ENCODE assay signal across 11 cellular contexts in genomic region chr3:119301001-119301400, GRCh38. TPM values are rescaled to one million over a fixed set of nuclear protein-coding genes. Genes with fewer than 3 reads are reported as not detected.
DNase-seq lines count a peak whose midpoint lies in the region; ATAC-seq, FAIRE-seq and TF ChIP-seq lines count a peak whose summit lies in the region.
"Had no signal": no experiment of that assay in that cellular context is flagged by ENCODE, and none has a peak within 500 bp of the region (broad histone marks: within the 10 kb centered on the region; RNA-seq: fewer than 3 reads in every experiment).

No MANE protein-coding gene starts in this region.

- H2AFZ ChIP-seq in HepG2 (ENCODE audit: low read length) = no peak overlapping the region

- no peaks in the 10 kb centered on the region for H3K79me2 ChIP-seq in HepG2 (ENCODE audit: insufficient read depth, low read length)

- no peak for TF ChIP-seq RAD21 in HepG2 (CRISPR knock-in tag; IDR thresholded peaks at IDR 0.05)

- CTCF ChIA-PET in HepG2 (lab: Yijun Ruan, JAX; ENCODE audit: low intra/inter-chr PET ratio, low total read pairs) = no interaction called here

- H3K4me3 ChIP-seq in right lobe of liver (no peak overlapping the region), HepG2 (replicated peaks in 1 of 3; ENCODE audit: insufficient read depth in 1 of 3, low read depth in 2 of 3, low read length in 3 of 3) (no peak overlapping the region), breast epithelium (peak overlapping the region in 1 of 3 donors; percentile 33), left lung (no peak overlapping the region), upper lobe of left lung (no peak overlapping the region)

- TF ChIP-seq POLR2A in right lobe of liver (IDR thresholded peaks at IDR 0.05) (no peak), HepG2 (IDR thresholded peaks at IDR 0.05; ENCODE audit: insufficient read depth in 1 of 2, low read depth in 2 of 2, low read length in 2 of 2) (no peak), breast epithelium (IDR thresholded peaks at IDR 0.05) (no peak), upper lobe of left lung (IDR thresholded peaks at IDR 0.05) (peak in 1 of 4 donors; percentile 16)

- TF ChIP-seq EP300 in HepG2 (IDR thresholded peaks at IDR 0.05; ENCODE audit: low read depth in 2 of 2, low read length in 2 of 2) = no peak
- no peak for TF ChIP-seq EP300 in HepG2 (CRISPR knock-in tag; IDR thresholded peaks at IDR 0.05; ENCODE audit: borderline replicate concordance)
- no peak for TF ChIP-seq EP300 in upper lobe of left lung (IDR thresholded peaks at IDR 0.05)

- DNase-seq in right lobe of liver (no peak), HepG2 (ENCODE audit: low spot score) (no peak), breast epithelium (ENCODE audit: low spot score in 2 of 2) (peak in 1 of 2 donors; percentile 57), left lung (no peak), upper lobe of left lung (no peak)
- DNase-seq in stimulated activated CD4-positive, alpha-beta T cell treated with anti-CD3 and anti-CD28 coated beads, Interleukin-4, amount 100 ng/mL, for 24 hours = no peak
- DNase-seq: DND-41, NCI-H510A treated with DMSO at 0.1 percent for 48 hours had no signal

- no peak for TF ChIP-seq CTCF in right lobe of liver (IDR thresholded peaks at IDR 0.05)
- TF ChIP-seq CTCF in HepG2 (CRISPR knock-in tag; IDR thresholded peaks at IDR 0.05) = no peak
- TF ChIP-seq CTCF in breast epithelium (IDR thresholded peaks at IDR 0.05) = no peak
- no peak for TF ChIP-seq CTCF in left lung (IDR thresholded peaks at IDR 0.05)
- no peak for TF ChIP-seq CTCF in upper lobe of left lung (IDR thresholded peaks at IDR 0.05)

- peak; percentile 24 to 61 (median 54) for ATAC-seq in right lobe of liver
- ATAC-seq in HepG2 = no peak
- peak; percentile 22 for ATAC-seq in left lung
- ATAC-seq in upper lobe of left lung (ENCODE audit: low FRiP score in 2 of 2) = peak in 1 of 2 donors; percentile 69
- no peak for ATAC-seq in HG02678 (IDR thresholded peaks at IDR 0.05; ENCODE audit: unreplicated experiment)
- ATAC-seq in HG03565 (IDR thresholded peaks at IDR 0.05; ENCODE audit: unreplicated experiment) = no peak

- intact Hi-C loops in right lobe of liver (cut with DNase I) (no loop called here), HepG2 (cut with micrococcal nuclease; ENCODE audit: unreplicated experiment) (no loop called here), breast epithelium (cut with DNase I; ENCODE audit: low total_unique reads) (no loop called here), left lung (cut with DNase I) (no loop called here)

- no peak overlapping the region for H3K9ac ChIP-seq in HepG2 (ENCODE audit: insufficient read depth, low read depth, low read length)

- no peaks in the 10 kb centered on the region for H4K20me1 ChIP-seq in HepG2 (ENCODE audit: insufficient read depth, low read length)

- no peak overlapping the region for H3K4me2 ChIP-seq in HepG2 (ENCODE audit: low read depth, low read length)

- H3K36me3 ChIP-seq in right lobe of liver = no peaks in the 10 kb centered on the region
- H3K36me3 ChIP-seq in HepG2 (replicated peaks in 1 of 2; ENCODE audit: control insufficient read depth in 1 of 2, insufficient read depth in 2 of 2, low read length in 2 of 2) = no peaks in the 10 kb centered on the region
- H3K36me3 ChIP-seq in breast epithelium = no peaks in the 10 kb centered on the region
- peaks cover 0 to 13% of the 10 kb centered on the region in 2 donors for H3K36me3 ChIP-seq in left lung
- H3K36me3 ChIP-seq in upper lobe of left lung = peaks cover 0 to 25% (median 0%) of the 10 kb centered on the region in 4 donors

- peak overlapping the region in 1 of 3 donors; percentile 43 for H3K27ac ChIP-seq in right lobe of liver
- no peak overlapping the region for H3K27ac ChIP-seq in HepG2 (ENCODE audit: extremely low read length, insufficient read depth, low read length)
- peak overlapping the region; percentile 70 to 85 for H3K27ac ChIP-seq in breast epithelium
- peak overlapping the region in 1 of 2 donors; percentile 73 for H3K27ac ChIP-seq in left lung
- H3K27ac ChIP-seq in upper lobe of left lung = peak overlapping the region; percentile 54 to 98 (median 61)

- H3K27me3 ChIP-seq in right lobe of liver (no peaks in the 10 kb centered on the region), HepG2 (ENCODE audit: control insufficient read depth in 1 of 2, insufficient read depth in 2 of 2, low read length in 2 of 2) (peaks cover 0 to 16% of the 10 kb centered on the region in 2 experiments; a peak in 2 of 5 replicates), breast epithelium (no peaks in the 10 kb centered on the region), left lung (no peaks in the 10 kb centered on the region), upper lobe of left lung (no peaks in the 10 kb centered on the region)

- FAIRE-seq in HepG2 (lab: Jason Lieb, UNC) = no peak
- FAIRE-seq: urothelium cell line had no signal

- WGBS in right lobe of liver (ENCODE audit: insufficient coverage, low coverage, low lambda C conversion rate, missing lambda C conversion rate) = 69% methylated on average over 3 of the region's 5 CpGs
- 46% methylated on average over 4 of the region's 5 CpGs for WGBS in HepG2 (ENCODE audit: low lambda C conversion rate)
- 41 to 69% methylated on average over 5 of the region's 5 CpGs for WGBS in upper lobe of left lung, 2 donors

- POLR2A ChIA-PET in HepG2 (lab: Yijun Ruan, JAX) = no interaction called here

- no peaks in the 10 kb centered on the region for H3K4me1 ChIP-seq in right lobe of liver
- no peaks in the 10 kb centered on the region for H3K4me1 ChIP-seq in HepG2 (ENCODE audit: insufficient read depth, low read length)
- H3K4me1 ChIP-seq in breast epithelium = peaks cover 0 to 3% of the 10 kb centered on the region in 2 donors
- peaks cover 58 to 100% of the 10 kb centered on the region in 2 donors for H3K4me1 ChIP-seq in left lung
- peaks cover 82 to 98% (median 91%) of the 10 kb centered on the region in 4 donors for H3K4me1 ChIP-seq in upper lobe of left lung

- H3K9me3 ChIP-seq in right lobe of liver = no peaks in the 10 kb centered on the region
- no peaks in the 10 kb centered on the region for H3K9me3 ChIP-seq in HepG2 (ENCODE audit: low read length)
- no peaks in the 10 kb centered on the region for H3K9me3 ChIP-seq in breast epithelium
- no peaks in the 10 kb centered on the region for H3K9me3 ChIP-seq in left lung
- no peaks in the 10 kb centered on the region for H3K9me3 ChIP-seq in upper lobe of left lung

- BruUV-seq in HepG2 (replicated peaks; lab: Mats Ljungman, UMichigan) = no TSS peak

- in situ Hi-C loops in HepG2 (cut with HindIII; ENCODE audit: extremely low pct_ligation_motif_present, low pct_unique_long_range_greater_than_20kb) = no loop called here

TF ChIP-seq in HepG2, 621 proteins besides CTCF, POLR2A, EP300 and RAD21 (continues in another document):
- TF ChIP-seq ZXDC (CRISPR knock-in tag; IDR thresholded peaks at IDR 0.05) = no peak
- no peak for TF ChIP-seq ESRRA (CRISPR knock-in tag; IDR thresholded peaks at IDR 0.05; ENCODE audit: low read depth)
- TF ChIP-seq REPIN1 (CRISPR knock-in tag; IDR thresholded peaks at IDR 0.05; ENCODE audit: borderline replicate concordance, low read depth) = no peak

RNA-seq across cellular contexts. Expression of gene ARHGAP31, which starts 6.8 kb away (rescaled TPM):
- total RNA-seq in right lobe of liver (1 to 10 TPM; 1.6 to 8.7 (median 4.9) TPM), HepG2 (2016; rRNA removed; fragmentation: Illumina TruSeq; extraction: Trizol) (not detected in 2 replicates), breast epithelium (10 to 100 TPM; 11.6 to 19.3 (median 18.2) TPM), left lung (10 to 100 TPM; 61.8 to 70.3 TPM), upper lobe of left lung (10 to 100 TPM; 47.1 to 91.0 (median 66.2) TPM)
- not detected in 2 replicates for total RNA-seq in HepG2 (2016; cell fraction: cytosol; rRNA removed; fragmentation: Illumina TruSeq; extraction: Trizol; ENCODE audit: low read depth)
- total RNA-seq in HepG2 (2016; cell fraction: insoluble cytoplasmic fraction; rRNA removed; fragmentation: Illumina TruSeq; extraction: Trizol) = not detected in 2 replicates
- total RNA-seq in HepG2 (2016; cell fraction: membrane; rRNA removed; fragmentation: Illumina TruSeq; extraction: Trizol) = not detected in 2 replicates
- total RNA-seq in HepG2 (2016; cell fraction: nucleus; rRNA removed; fragmentation: Illumina TruSeq; extraction: Trizol) = not detected in 2 replicates
- not detected in 2 replicates for polyA plus RNA-seq in HepG2 (2011; rRNA removed)
- under 0.01 TPM in 1 of 2 replicates, not detected in the other for polyA plus RNA-seq in HepG2 (2011; cell fraction: cytosol; rRNA removed)
- not detected in 2 replicates for polyA plus RNA-seq in HepG2 (2011; cell fraction: nucleus; rRNA removed)
- polyA plus RNA-seq in HepG2 (2012) = 0.04 and 0.09 TPM in 2 replicates
- not detected in 2 replicates for polyA plus RNA-seq in HepG2 (2016; cell fraction: cytosol; fragmentation: Illumina TruSeq; extraction: Trizol; ENCODE audit: low read depth)
- not detected in 2 replicates for polyA plus RNA-seq in HepG2 (2016; cell fraction: insoluble cytoplasmic fraction; fragmentation: Illumina TruSeq; extraction: Trizol; ENCODE audit: low read depth)
- not detected in 2 replicates for polyA plus RNA-seq in HepG2 (2016; cell fraction: membrane; fragmentation: Illumina TruSeq; extraction: Trizol; ENCODE audit: low read depth)
- not detected in 2 replicates for polyA plus RNA-seq in HepG2 (2016; cell fraction: nucleus; fragmentation: Illumina TruSeq; extraction: Trizol; ENCODE audit: insufficient read depth, low read depth)
- 0.12 TPM in 1 of 2 replicates, not detected in the other for polyA minus RNA-seq in HepG2 (2011; rRNA and poly(A)+ RNA removed; ENCODE audit: low replicate concordance)
- not detected in 2 replicates for polyA minus RNA-seq in HepG2 (2011; cell fraction: cytosol; rRNA and poly(A)+ RNA removed)
- not detected in 2 replicates for polyA minus RNA-seq in HepG2 (2011; cell fraction: nucleus; rRNA and poly(A)+ RNA removed)

Comparison
In these comparisons a context has a peak if more than half of its experiments do, and no peak if none do; other contexts are left out.
1. ATAC-seq: peak in right lobe of liver (4 of 4) and left lung (single experiment); none in HepG2 (single experiment), HG02678 (single experiment) and HG03565 (single experiment).